ENCODE assay signal across 8 cellular contexts in genomic region chr2:131093066-131093842, GRCh38. TPM values are rescaled to one million over a fixed set of nuclear protein-coding genes. Genes with fewer than 3 reads are reported as not detected.
DNase-seq lines count a peak whose midpoint lies in the region; ATAC-seq and TF ChIP-seq lines count a peak whose summit lies in the region.

A gene with protein sequence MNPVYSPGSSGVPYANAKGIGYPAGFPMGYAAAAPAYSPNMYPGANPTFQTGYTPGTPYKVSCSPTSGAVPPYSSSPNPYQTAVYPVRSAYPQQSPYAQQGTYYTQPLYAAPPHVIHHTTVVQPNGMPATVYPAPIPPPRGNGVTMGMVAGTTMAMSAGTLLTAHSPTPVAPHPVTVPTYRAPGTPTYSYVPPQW (minus strand): TSS chr2:131093460. CDS start chr2:131082646, 10,814 bp downstream.

- DNase-seq in C1 segment of cervical spinal cord (lab: John Stamatoyannopoulos, UW) (peak; percentile 60 to 94 (median 86)), NCI-H69 (lab: John Stamatoyannopoulos, UW) (peak; percentile 91), dermis microvascular lymphatic vessel endothelial cell (ENCODE audit: low read depth in 2 of 2) (peak; percentile 81 to 91), lower leg skin (ENCODE audit: low spot score in 2 of 2) (peak; percentile 84 to 97)
- DNase-seq in activated CD4-positive, alpha-beta memory T cell treated with anti-CD3 and anti-CD28 coated beads for 36 hours: peak; percentile 92
- DNase-seq in stimulated activated CD4-positive, alpha-beta T cell treated with anti-CD3 and anti-CD28 coated beads, Interleukin-4, amount 100 ng/mL, for 48 hours (ENCODE audit: low read depth in 2 of 2): peak; percentile 79 to 82

- intact Hi-C loops in activated CD4-positive, alpha-beta memory T cell treated with anti-CD3 and anti-CD28 coated beads for 36 hours (cut with micrococcal nuclease): loop anchor here (1.0 to 5.0 kb wide), 4 partner anchors 11 to 911 kb away; partner anchors contain the start of genes MZT2B and SMPD4
- intact Hi-C loops in lower leg skin (cut with DNase I; ENCODE audit: low total_unique reads): no loop called here

- H3K27me3 Mint-ChIP-seq in activated CD4-positive, alpha-beta memory T cell treated with anti-CD3 and anti-CD28 coated beads for 36 hours: no peaks in the 10 kb centered on the region

- TF ChIP-seq POLR2A in lower leg skin (IDR thresholded peaks at IDR 0.05): peak in 1 of 2 donors; percentile 87

- peak within 1 kb of the TSS; percentile 96 for H3K27ac Mint-ChIP-seq in activated CD4-positive, alpha-beta memory T cell treated with anti-CD3 and anti-CD28 coated beads for 36 hours

- H3K9me3 Mint-ChIP-seq in activated CD4-positive, alpha-beta memory T cell treated with anti-CD3 and anti-CD28 coated beads for 36 hours: no peaks in the 10 kb centered on the region

- H3K4me3 Mint-ChIP-seq in activated CD4-positive, alpha-beta memory T cell treated with anti-CD3 and anti-CD28 coated beads for 36 hours: peak within 1 kb of the TSS; percentile 96

- peaks cover 13% of the 10 kb centered on the region for H3K36me3 Mint-ChIP-seq in activated CD4-positive, alpha-beta memory T cell treated with anti-CD3 and anti-CD28 coated beads for 36 hours

- POLR2A ChIA-PET in activated CD4-positive, alpha-beta memory T cell treated with anti-CD3 and anti-CD28 coated beads for 36 hours (lab: Charles Lee): interaction anchor here (0.7 to 2.5 kb wide), 11 partner anchors 10 to 399 kb away, joined by 3 to 10 read pairs (median 3); partner anchors contain the start of gene PLEKHB2

- peak within 1 kb of the TSS; percentile 83 for H3K4me3 ChIP-seq in lower leg skin (ENCODE audit: low read depth, poor library complexity, severe bottlenecking)

- no peak for TF ChIP-seq CTCF in lower leg skin (IDR thresholded peaks at IDR 0.05)

- 0% methylated on average over 35 to 66 of the region's 113 CpGs for WGBS in lower leg skin, 2 donors

- CTCF ChIA-PET in activated CD4-positive, alpha-beta memory T cell treated with anti-CD3 and anti-CD28 coated beads for 36 hours (lab: Charles Lee): interaction anchor here (0.5 to 2.5 kb wide), 6 partner anchors 11 to 399 kb away, joined by 3 to 14 read pairs (median 3); partner anchors contain the start of genes MZT2A and PLEKHB2

- peaks cover 15% of the 10 kb centered on the region for H3K4me1 Mint-ChIP-seq in activated CD4-positive, alpha-beta memory T cell treated with anti-CD3 and anti-CD28 coated beads for 36 hours (ENCODE audit: low read depth)

- ATAC-seq in GM19328 (IDR thresholded peaks at IDR 0.05; ENCODE audit: unreplicated experiment) (peak; percentile 73), HG03469 (IDR thresholded peaks at IDR 0.05; ENCODE audit: unreplicated experiment) (peak; percentile 65)

RNA-seq across cellular contexts. Expression of the gene that starts here (rescaled TPM):
- total RNA-seq in activated CD4-positive, alpha-beta memory T cell treated with anti-CD3 and anti-CD28 coated beads for 36 hours: 10 to 100 TPM; 50.5 to 57.1 TPM
- 78.4 and 113 TPM in 2 replicates for total RNA-seq in dermis microvascular lymphatic vessel endothelial cell
- 100 to 1,000 TPM in 1 of 4 donors, 10 to 100 TPM in 3; 56.4 to 108 (median 86.9) TPM for total RNA-seq in lower leg skin

Comparison
In these comparisons a context has a peak if more than half of its experiments do, and no peak if none do; other contexts are left out.
1. Peak in every context shown above with its lines: DNase-seq, ATAC-seq and H3K4me3 ChIP-seq.